Comparison of ENCODE assay signal across 10 cellular contexts in the genomic region with DNA sequence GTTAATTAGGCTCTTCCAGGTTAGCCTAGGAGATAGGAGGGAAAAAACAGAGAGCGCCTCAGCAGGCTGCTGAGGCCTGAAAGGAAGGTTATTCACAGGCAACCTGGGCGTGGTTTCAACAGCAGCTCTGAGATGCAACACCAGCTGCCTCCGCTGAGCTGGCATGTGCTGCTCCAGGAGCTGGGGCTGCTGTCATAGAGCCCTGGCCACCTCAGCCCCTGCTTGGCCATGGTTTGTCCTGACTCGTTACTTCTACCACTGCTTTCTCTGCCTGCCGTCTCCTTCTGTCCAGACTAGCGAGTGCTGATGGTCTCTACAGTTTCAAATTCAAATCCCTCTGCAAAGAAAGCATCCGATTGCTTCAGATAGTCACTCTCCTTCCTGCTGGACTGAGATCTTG.
DNase-seq lines count a peak whose midpoint lies in the region; ATAC-seq lines count a peak whose summit lies in the region.
"Had no signal": no experiment of that assay in that cellular context is flagged by ENCODE, and none has a peak within 500 bp of the region (broad histone marks: within the 10 kb centered on the region; RNA-seq: fewer than 3 reads in every experiment).

No MANE protein-coding gene starts in this region.

- DNase-seq in NCI-H345 (lab: John Stamatoyannopoulos, UW) (peak; percentile 6), NCI-H345 treated with DMSO at 0.1 percent for 48 hours (lab: John Stamatoyannopoulos, UW; ENCODE audit: unreplicated experiment) (no peak), NCI-H748 (lab: John Stamatoyannopoulos, UW; ENCODE audit: unreplicated experiment) (peak; percentile 91), ecto neural progenitor cell (ENCODE audit: low spot score) (peak; percentile 76), retina (peak; percentile 45), medulla oblongata (ENCODE audit: extremely low spot score) (no peak)
- no peak for DNase-seq in activated CD4-positive, CD25-positive, alpha-beta regulatory T cell (lab: John Stamatoyannopoulos, UW)
- DNase-seq: activated naive CD4-positive, alpha-beta T cell treated with Interleukin-2 at 50 U/mL for 16 hours; right lobe of liver had no signal

- ATAC-seq in GM21367 (IDR thresholded peaks at IDR 0.05; ENCODE audit: unreplicated experiment), result no peak

Comparison
In these comparisons a context has a peak if more than half of its experiments do, and no peak if none do; other contexts are left out.
1. DNase-seq: peak in NCI-H345 (single experiment), NCI-H748 (single experiment), ecto neural progenitor cell (single experiment) and retina (single experiment); none in NCI-H345 treated with DMSO at 0.1 percent for 48 hours (single experiment), medulla oblongata (single experiment) and activated CD4-positive, CD25-positive, alpha-beta regulatory T cell (0 of 4).